ENCODE assay signal across 9 cellular contexts in genomic region chr16:27222499-27223225, GRCh38. TPM values are rescaled to one million over a fixed set of nuclear protein-coding genes. Genes with fewer than 3 reads are reported as not detected.
DNase-seq lines count a peak whose midpoint lies in the region; ATAC-seq, FAIRE-seq and TF ChIP-seq lines count a peak whose summit lies in the region.
"Had no signal": no experiment of that assay in that cellular context is flagged by ENCODE, and none has a peak within 500 bp of the region (broad histone marks: within the 10 kb centered on the region; RNA-seq: fewer than 3 reads in every experiment).

No MANE protein-coding gene starts in this region.

- ATAC-seq in sciatic nerve (peak; percentile 31), HG02610 (IDR thresholded peaks at IDR 0.05; ENCODE audit: unreplicated experiment) (no peak)
- no peak for ATAC-seq in stimulated activated naive CD8-positive, alpha-beta T cell treated with anti-CD3 and anti-CD28 coated beads, Interleukin-15, Interleukin-2, amounts not matched to agents 100 U/mL and 50 U/mL, for 24 hours

- peaks cover 1% of the 10 kb centered on the region for H3K27me3 Mint-ChIP-seq in glutamatergic neuron (ENCODE audit: unreplicated experiment)

- TF ChIP-seq CTCF in glutamatergic neuron (IDR thresholded peaks at IDR 0.05; ENCODE audit: partially characterized antibody, unreplicated experiment): no peak

- DNase-seq in ELR (ENCODE audit: low read depth) (peak; percentile 28), RCC 7860 (ENCODE audit: low spot score) (peak; percentile 72), glutamatergic neuron (no peak), sciatic nerve (ENCODE audit: low spot score) (no peak), NCI-H2029 (lab: John Stamatoyannopoulos, UW) (no peak), MV-4-11 (lab: John Stamatoyannopoulos, UW) (no peak)
- DNase-seq in stimulated activated naive CD8-positive, alpha-beta T cell treated with anti-CD3 and anti-CD28 coated beads, Interleukin-15, Interleukin-2, amounts not matched to agents 100 U/mL and 50 U/mL, for 24 hours: no peak
- DNase-seq: activated effector memory CD4-positive, alpha-beta T cell treated with anti-CD3 and anti-CD28 coated beads, Interleukin-2, amount 50 U/mL, for 16 hours had no signal

- intact Hi-C loops in sciatic nerve (cut with DNase I): no loop called here

- no peak overlapping the region for H3K4me3 Mint-ChIP-seq in glutamatergic neuron (ENCODE audit: unreplicated experiment)

- no peaks in the 10 kb centered on the region for H3K36me3 Mint-ChIP-seq in glutamatergic neuron (ENCODE audit: unreplicated experiment)

- no peak for FAIRE-seq in RCC 7860 (lab: Jason Lieb, UNC)

- peaks cover 3% of the 10 kb centered on the region for H3K9me3 Mint-ChIP-seq in glutamatergic neuron (ENCODE audit: unreplicated experiment)

- H3K27ac Mint-ChIP-seq in glutamatergic neuron (ENCODE audit: unreplicated experiment): peak overlapping the region; percentile 79

- H3K4me1 Mint-ChIP-seq in glutamatergic neuron (ENCODE audit: low read depth, unreplicated experiment): peaks cover 18% of the 10 kb centered on the region

RNA-seq across cellular contexts. Expression of gene KDM8, which starts 19.3 kb away (rescaled TPM):
- total RNA-seq in glutamatergic neuron (ENCODE audit: unreplicated experiment) (9.6 TPM), sciatic nerve (8.3 TPM)

RNA-seq across cellular contexts. Expression of gene NSMCE1, which starts 45.9 kb away (rescaled TPM):
- total RNA-seq in glutamatergic neuron (ENCODE audit: unreplicated experiment) (32.7 TPM), sciatic nerve (39.5 TPM)

Comparison
In these comparisons a context has a peak if more than half of its experiments do, and no peak if none do; other contexts are left out.
1. DNase-seq: peak in ELR (single experiment) and RCC 7860 (single experiment); none in glutamatergic neuron (single experiment), sciatic nerve (single experiment), NCI-H2029 (single experiment), stimulated activated naive CD8-positive, alpha-beta T cell treated with anti-CD3 and anti-CD28 coated beads, Interleukin-15, Interleukin-2, amounts not matched to agents 100 U/mL and 50 U/mL, for 24 hours (single experiment) and MV-4-11 (single experiment).